ENCODE assay signal across 21 cellular contexts in genomic region chr3:44078863-44079262, GRCh38.
"Had no signal": no experiment of that assay in that cellular context is flagged by ENCODE, and none has a peak within 500 bp of the region (broad histone marks: within the 10 kb centered on the region; RNA-seq: fewer than 3 reads in every experiment).

No MANE protein-coding gene starts in this region.

- H3K36me3 ChIP-seq: colonic mucosa, esophagus squamous epithelium, gastrocnemius medialis, heart right ventricle, left lung, lower lobe of right lung had no signal

- H3K27ac Mint-ChIP-seq: dendritic cell treated with granulocyte-macrophage colony-stimulating factor and Interleukin-4, amounts not matched to agents 40 ng/mL and 50 ng/mL, for 4 days; effector memory CD8-positive, alpha-beta T cell; mesothelial cell of epicardium had no signal

- H3K4me1 Mint-ChIP-seq: mesothelial cell of epicardium had no signal

- H3K4me3 Mint-ChIP-seq: dendritic cell treated with granulocyte-macrophage colony-stimulating factor and Interleukin-4, amounts not matched to agents 40 ng/mL and 50 ng/mL, for 4 days; effector memory CD8-positive, alpha-beta T cell; mesothelial cell of epicardium had no signal

- H3K27me3 ChIP-seq: colonic mucosa, gastrocnemius medialis, left lung had no signal

- H3K9me3 Mint-ChIP-seq: dendritic cell treated with granulocyte-macrophage colony-stimulating factor and Interleukin-4, amounts not matched to agents 40 ng/mL and 50 ng/mL, for 4 days; effector memory CD8-positive, alpha-beta T cell; mesothelial cell of epicardium had no signal

- H3K27ac ChIP-seq: colonic mucosa, esophagus squamous epithelium, gastrocnemius medialis, heart right ventricle, left lung, lower lobe of right lung had no signal

- DNase-seq: cerebellar nuclear complex; colonic mucosa; cortex of kidney; effector CD8-positive, alpha-beta T cell; effector memory CD8-positive, alpha-beta T cell; esophagus squamous epithelium; foreskin fibroblast; foreskin melanocyte; gastrocnemius medialis; glutamatergic neuron; head of caudate nucleus; heart right ventricle; hippocampal formation; left cardiac atrium; left lung; left ventricle myocardium superior; lower lobe of right lung; mesenchymal stem cell; mucosa of descending colon had no signal

- H3K4me1 ChIP-seq: colonic mucosa, esophagus squamous epithelium, gastrocnemius medialis, heart right ventricle, left lung, lower lobe of right lung had no signal

- H3K4me3 ChIP-seq: colonic mucosa, esophagus squamous epithelium, gastrocnemius medialis, heart right ventricle, left lung, lower lobe of right lung, mucosa of descending colon had no signal

- H3K36me3 Mint-ChIP-seq: mesothelial cell of epicardium had no signal

- H3K9me3 ChIP-seq: colonic mucosa, esophagus squamous epithelium, gastrocnemius medialis, heart right ventricle, left lung, lower lobe of right lung, mucosa of descending colon had no signal
